ENCODE assay signal across 8 cellular contexts in the genomic region with DNA sequence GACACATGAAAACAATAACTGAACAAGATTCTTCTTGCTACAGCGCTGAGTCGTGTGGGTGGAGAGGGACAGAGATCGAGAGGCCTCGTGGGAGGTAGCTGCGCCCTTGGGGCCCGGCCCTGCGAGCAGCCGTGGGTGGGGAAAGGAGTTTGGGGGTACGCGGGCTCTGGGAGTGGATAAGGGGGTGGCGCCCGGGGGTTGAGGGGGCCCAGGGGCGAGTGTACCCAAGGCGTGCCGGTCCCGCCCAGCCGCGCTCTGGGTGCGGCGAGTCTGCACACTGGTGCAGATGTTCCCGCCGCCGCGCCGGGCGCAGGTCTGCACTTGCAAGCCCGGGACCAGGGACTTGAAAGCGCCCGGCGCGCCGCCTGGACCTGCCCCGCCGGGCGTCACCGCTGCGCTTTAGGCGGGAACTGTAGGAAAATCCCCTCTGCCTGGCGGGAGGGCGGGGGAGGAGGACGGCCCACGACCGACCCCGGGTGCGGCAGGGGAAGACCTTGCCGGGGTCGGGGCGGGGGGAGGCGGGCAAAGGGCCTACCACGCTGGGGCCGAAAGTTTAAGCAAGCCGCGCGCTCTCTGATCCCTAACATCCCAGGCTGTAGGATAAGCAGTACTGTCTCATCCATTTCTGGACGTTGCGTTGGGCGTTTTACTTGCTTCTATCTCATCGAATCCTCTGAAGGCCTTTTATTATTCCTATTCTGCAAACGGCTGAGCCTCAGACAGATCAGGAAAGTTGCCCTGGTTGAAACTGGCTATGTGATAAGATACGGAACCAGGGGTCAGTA. TPM values are rescaled to one million over a fixed set of nuclear protein-coding genes. Genes with fewer than 3 reads are reported as not detected.
DNase-seq lines count a peak whose midpoint lies in the region; ATAC-seq and TF ChIP-seq lines count a peak whose summit lies in the region.

No MANE protein-coding gene starts in this region.

- peak overlapping the region; percentile 28 for H4K8ac ChIP-seq in mesenchymal stem cell (ENCODE audit: low read length)

- ATAC-seq in HG03442 (IDR thresholded peaks at IDR 0.05; ENCODE audit: unreplicated experiment) = no peak

- DNase-seq in NCI-H2227 (lab: John Stamatoyannopoulos, UW; ENCODE audit: unreplicated experiment) (peak; percentile 73), NCI-H2227 treated with DMSO at 0.1 percent for 48 hours (lab: John Stamatoyannopoulos, UW) (no peak), SK-N-DZ (ENCODE audit: low spot score) (peak; percentile 77), dorsolateral prefrontal cortex (no peak), mesenchymal stem cell (peak; percentile 32), thyroid gland (peak; percentile 56 to 60), putamen (ENCODE audit: low spot score) (no peak)

- intact Hi-C loops in dorsolateral prefrontal cortex (cut with DNase I) (loop anchor here in 1 of 2 donors (5.0 kb wide), 1 partner anchor 81 kb away; no protein-coding TSS in a partner anchor), thyroid gland (cut with DNase I) (loop anchor here (10.0 kb wide), 1 partner anchor 83 kb away; no protein-coding TSS in a partner anchor)

- no peaks in the 10 kb centered on the region for H3K79me1 ChIP-seq in mesenchymal stem cell (replicated peaks; ENCODE audit: low read length, poor library complexity, severe bottlenecking)

- peak overlapping the region; percentile 40 for H3K9ac ChIP-seq in mesenchymal stem cell (ENCODE audit: low read length)

- H3K14ac ChIP-seq in mesenchymal stem cell (ENCODE audit: low read length in 2 of 2) = no peak overlapping the region

- H4K91ac ChIP-seq in mesenchymal stem cell (ENCODE audit: low read length) = no peak overlapping the region

- H2BK15ac ChIP-seq in mesenchymal stem cell (ENCODE audit: low read depth, poor library complexity, severe bottlenecking) = peak overlapping the region; percentile 60

- TF ChIP-seq POLR2A in thyroid gland (IDR thresholded peaks at IDR 0.05) = no peak

- WGBS in mesenchymal stem cell = 6% methylated on average over 36 of the region's 60 CpGs
- WGBS in thyroid gland, 2 donors = 12 to 17% methylated on average over 14 to 31 of the region's 60 CpGs

- H3K4me2 ChIP-seq in mesenchymal stem cell (ENCODE audit: low read length, poor library complexity, severe bottlenecking) = peak overlapping the region; percentile 92

- no peak overlapping the region for H2BK120ac ChIP-seq in mesenchymal stem cell (ENCODE audit: low read depth, low read length)

- H3K27ac ChIP-seq in dorsolateral prefrontal cortex (no peak overlapping the region), mesenchymal stem cell (ENCODE audit: low read length, poor library complexity, severe bottlenecking) (no peak overlapping the region), thyroid gland (no peak overlapping the region)

- H3K4me3 ChIP-seq in dorsolateral prefrontal cortex (peak overlapping the region; percentile 18 to 83 (median 66)), mesenchymal stem cell (ENCODE audit: insufficient read depth in 1 of 2, low read depth in 1 of 2, low read length in 2 of 2) (peak overlapping the region; percentile 42 to 76), thyroid gland (replicated peaks in 1 of 3) (peak overlapping the region; percentile 2 to 20 (median 17))

- H3K27me3 ChIP-seq in dorsolateral prefrontal cortex = no peaks in the 10 kb centered on the region
- peaks cover 6 to 25% of the 10 kb centered on the region in 2 experiments for H3K27me3 ChIP-seq in mesenchymal stem cell (ENCODE audit: control insufficient read depth in 1 of 2, insufficient read depth in 1 of 2, low read length in 2 of 2)
- H3K27me3 ChIP-seq in thyroid gland = no peaks in the 10 kb centered on the region

- H3K4me1 ChIP-seq in mesenchymal stem cell (ENCODE audit: control insufficient read depth, insufficient read depth, low read depth, low read length) (peaks cover 17% of the 10 kb centered on the region), thyroid gland (peaks cover 15 to 27% of the 10 kb centered on the region in 2 donors)

- no peak overlapping the region for H2AK5ac ChIP-seq in mesenchymal stem cell (ENCODE audit: low read length, severe bottlenecking)

- no peaks in the 10 kb centered on the region for H3K9me3 ChIP-seq in mesenchymal stem cell (ENCODE audit: control insufficient read depth, low read length)
- H3K9me3 ChIP-seq in thyroid gland = no peaks in the 10 kb centered on the region

- H3K18ac ChIP-seq in mesenchymal stem cell (ENCODE audit: low read depth in 1 of 2, low read length in 2 of 2) = no peak overlapping the region

- H2BK12ac ChIP-seq in mesenchymal stem cell (ENCODE audit: low read length in 2 of 2) = no peak overlapping the region

- no peak overlapping the region for H3K4ac ChIP-seq in mesenchymal stem cell (ENCODE audit: low read depth in 1 of 2, low read length in 2 of 2)

- H3K36me3 ChIP-seq in mesenchymal stem cell (ENCODE audit: control insufficient read depth in 1 of 2, insufficient read depth in 2 of 2, low read depth in 1 of 2, low read length in 2 of 2) = no peaks in the 10 kb centered on the region
- no peaks in the 10 kb centered on the region for H3K36me3 ChIP-seq in thyroid gland

- no peak for TF ChIP-seq CTCF in dorsolateral prefrontal cortex (IDR thresholded peaks at IDR 0.05 in 54 of 56, conservative IDR thresholded peaks at IDR 0.05 in 2 of 56; ENCODE audit: low read depth in 1 of 56, partially characterized antibody in 56 of 56)
- TF ChIP-seq CTCF in thyroid gland (IDR thresholded peaks at IDR 0.05) = no peak

- no peak overlapping the region for H2BK5ac ChIP-seq in mesenchymal stem cell (ENCODE audit: low read depth, low read length, poor library complexity, severe bottlenecking)

- H2AFZ ChIP-seq in mesenchymal stem cell (ENCODE audit: low read depth, low read length) = no peak overlapping the region

- H3K23ac ChIP-seq in mesenchymal stem cell (ENCODE audit: low read length in 2 of 2) = no peak overlapping the region

RNA-seq across cellular contexts. Expression of a gene that starts 1.4 kb away (rescaled TPM):
- polyA plus RNA-seq in SK-N-DZ (2014; cell fraction: cytosol; rRNA removed) = 18.3 and 20.8 TPM in 2 replicates
- 5.4 and 7.3 TPM in 2 replicates for polyA plus RNA-seq in SK-N-DZ (2014; cell fraction: nucleus; rRNA removed)
- total RNA-seq in dorsolateral prefrontal cortex (10 to 100 TPM; 11.4 to 40.0 (median 19.2) TPM), thyroid gland (10 to 100 TPM; 18.1 to 27.1 (median 25.6) TPM)
- 32.9 TPM for polyA plus RNA-seq in mesenchymal stem cell (2013, experiment 1 of 2)
- 33.1 TPM for polyA plus RNA-seq in mesenchymal stem cell (2013, experiment 2 of 2)

RNA-seq across cellular contexts. Expression of a gene that starts 9.8 kb away (rescaled TPM):
- not detected in 2 replicates for polyA plus RNA-seq in SK-N-DZ (2014; cell fraction: cytosol; rRNA removed)
- not detected in 2 replicates for polyA plus RNA-seq in SK-N-DZ (2014; cell fraction: nucleus; rRNA removed)
- total RNA-seq in dorsolateral prefrontal cortex = 1 to 10 TPM in 11 of 120 experiments, under 1 TPM in 38, not detected in 71; 0.32 to 2.0 (median 0.72) TPM
- polyA plus RNA-seq in mesenchymal stem cell (2013, experiment 1 of 2) = 0.19 TPM
- polyA plus RNA-seq in mesenchymal stem cell (2013, experiment 2 of 2) = 0.07 TPM
- total RNA-seq in thyroid gland = not detected

Comparison
In these comparisons a context has a peak if more than half of its experiments do, and no peak if none do; other contexts are left out.
1. DNase-seq: peak in NCI-H2227 (single experiment), SK-N-DZ (single experiment), mesenchymal stem cell (single experiment) and thyroid gland (2 of 2); none in NCI-H2227 treated with DMSO at 0.1 percent for 48 hours (single experiment), dorsolateral prefrontal cortex (0 of 10) and putamen (single experiment).
2. Peak in every context shown above with its lines, with median percentiles within 50 percentile points of each other: H3K4me3 ChIP-seq.